7 cellular contexts compared by ENCODE assay signal in genomic region chr4:17561195-17561909, GRCh38. TPM values are rescaled to one million over a fixed set of nuclear protein-coding genes. Genes with fewer than 3 reads are reported as not detected.
A peak's percentile ranks its signal among the peaks of the same experiment; 100 is the strongest.
DNase-seq lines count a peak whose midpoint lies in the region; TF ChIP-seq lines count a peak whose summit lies in the region.

No MANE protein-coding gene starts in this region.

- no peak for TF ChIP-seq CTCF in suprapubic skin (IDR thresholded peaks at IDR 0.05)
- no peak for TF ChIP-seq CTCF in sigmoid colon (IDR thresholded peaks at IDR 0.05)

- H3K4me1 ChIP-seq in suprapubic skin (no peaks in the 10 kb centered on the region), sigmoid colon (no peaks in the 10 kb centered on the region)

- TF ChIP-seq EP300 in suprapubic skin (IDR thresholded peaks at IDR 0.05) (no peak), sigmoid colon (IDR thresholded peaks at IDR 0.05) (no peak)

- H3K27ac ChIP-seq in suprapubic skin (no peak overlapping the region), sigmoid colon (no peak overlapping the region)

- peak; percentile 82 for DNase-seq in GM03348 (ENCODE audit: low spot score)
- peak; percentile 31 for DNase-seq in NCI-H446 treated with DMSO at 0.1 percent for 48 hours (lab: John Stamatoyannopoulos, UW)
- DNase-seq in dedifferentiated amniotic fluid mesenchymal stem cell (ENCODE audit: extremely low spot score): peak; percentile 79
- DNase-seq in posterior cingulate gyrus: peak in 7 of 10 donors; percentile 34 to 92 (median 63)
- no peak for DNase-seq in retina
- DNase-seq in suprapubic skin (ENCODE audit: low spot score in 2 of 2): no peak
- no peak for DNase-seq in sigmoid colon

- TF ChIP-seq POLR2A in suprapubic skin (IDR thresholded peaks at IDR 0.05): no peak
- TF ChIP-seq POLR2A in sigmoid colon (IDR thresholded peaks at IDR 0.05): no peak

- H3K27me3 ChIP-seq in suprapubic skin (no peaks in the 10 kb centered on the region), sigmoid colon (no peaks in the 10 kb centered on the region)

- H3K9me3 ChIP-seq in suprapubic skin (no peaks in the 10 kb centered on the region), sigmoid colon (no peaks in the 10 kb centered on the region)

- intact Hi-C loops in posterior cingulate gyrus (cut with DNase I): no loop called here
- intact Hi-C loops in sigmoid colon (cut with DNase I): no loop called here

- 66% methylated on average over 8 of the region's 8 CpGs for WGBS in suprapubic skin
- 87 to 88% methylated on average over 8 of the region's 8 CpGs for WGBS in sigmoid colon, 2 donors

- H3K4me3 ChIP-seq in suprapubic skin (no peak overlapping the region), sigmoid colon (no peak overlapping the region)

- no peaks in the 10 kb centered on the region for H3K36me3 ChIP-seq in suprapubic skin
- H3K36me3 ChIP-seq in sigmoid colon: no peaks in the 10 kb centered on the region

RNA-seq across cellular contexts. Expression of gene LAP3, which starts 15.6 kb away (rescaled TPM):
- 100 to 1,000 TPM in 1 of 4 donors, 10 to 100 TPM in 3; 45.9 to 100 (median 62.0) TPM for total RNA-seq in suprapubic skin
- 10 to 100 TPM; 37.1 to 69.9 (median 51.3) TPM for total RNA-seq in sigmoid colon
- polyA plus RNA-seq in sigmoid colon: 100 to 1,000 TPM in 1 of 3 donors, 10 to 100 TPM in 2; 55.3 to 126 (median 70.1) TPM

RNA-seq across cellular contexts. Expression of gene CLRN2, which starts 46.4 kb away (rescaled TPM):
- not detected for total RNA-seq in suprapubic skin
- total RNA-seq in sigmoid colon: not detected
- polyA plus RNA-seq in sigmoid colon: not detected

RNA-seq across cellular contexts. Expression of gene QDPR, which starts 49.5 kb away (rescaled TPM):
- total RNA-seq in suprapubic skin (10 to 100 TPM in 2 of 4 donors, 1 to 10 TPM in 2; 5.1 to 15.7 (median 9.5) TPM), sigmoid colon (10 to 100 TPM in 3 of 4 donors, 1 to 10 TPM in 1; 8.7 to 19.7 (median 16.5) TPM)
- polyA plus RNA-seq in sigmoid colon: 10 to 100 TPM; 21.7 to 28.9 (median 25.2) TPM

RNA-seq across cellular contexts. Expression of gene MED28, which starts 53.1 kb away (rescaled TPM):
- 10 to 100 TPM; 12.4 to 22.2 (median 14.4) TPM for total RNA-seq in suprapubic skin
- total RNA-seq in sigmoid colon: 10 to 100 TPM; 17.1 to 24.0 (median 18.7) TPM
- polyA plus RNA-seq in sigmoid colon: 10 to 100 TPM in 1 of 3 donors, 1 to 10 TPM in 2; 8.4 to 15.2 (median 9.2) TPM

Comparison
In these comparisons a context has a peak if more than half of its experiments do, and no peak if none do; other contexts are left out.
1. DNase-seq: peak in GM03348 (single experiment), NCI-H446 treated with DMSO at 0.1 percent for 48 hours (single experiment), dedifferentiated amniotic fluid mesenchymal stem cell (single experiment) and posterior cingulate gyrus (7 of 10); none in retina (single experiment), suprapubic skin (0 of 2) and sigmoid colon (single experiment).